Comparison of ENCODE assay signal across 8 cellular contexts in the genomic region with DNA sequence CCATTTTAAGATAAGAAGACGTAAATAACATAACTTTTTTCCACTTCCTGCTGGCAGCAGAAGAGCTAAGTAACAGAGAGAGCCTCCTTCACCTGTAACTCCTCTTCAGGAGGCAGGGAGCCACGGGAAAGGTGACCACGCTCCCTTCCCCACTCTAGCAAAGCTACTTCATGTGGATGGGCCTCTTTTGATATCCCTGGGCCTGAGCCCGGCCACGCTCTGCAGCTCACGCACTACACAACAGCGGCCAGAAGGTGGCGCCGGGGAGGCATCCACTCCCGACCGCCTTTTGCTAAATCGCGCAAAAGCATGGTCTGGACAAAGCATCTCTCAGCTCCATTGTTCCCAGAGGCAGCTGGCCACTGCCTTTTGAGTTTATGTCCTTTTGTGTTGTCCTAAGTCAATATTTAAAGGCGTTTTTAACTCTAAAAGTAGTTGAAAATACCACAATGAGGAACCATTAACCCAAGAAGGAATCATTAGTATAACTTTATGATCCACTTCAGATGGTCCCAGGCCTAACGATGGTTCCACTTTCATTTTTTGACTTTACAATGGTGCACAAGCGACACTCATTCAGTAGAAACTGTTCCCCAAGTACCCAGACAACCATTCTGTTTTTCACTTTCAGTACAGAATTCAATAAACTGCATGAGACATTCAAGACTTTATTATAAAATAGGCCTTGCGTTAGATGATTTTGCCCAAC. TPM values are rescaled to one million over a fixed set of nuclear protein-coding genes. Genes with fewer than 3 reads are reported as not detected.
DNase-seq lines count a peak whose midpoint lies in the region; ATAC-seq lines count a peak whose summit lies in the region.

No MANE protein-coding gene starts in this region.

- DNase-seq in CMK (ENCODE audit: low read depth) (peak; percentile 45), NCI-H526 (lab: John Stamatoyannopoulos, UW) (peak; percentile 48 to 93), dermis blood vessel endothelial cell (peak; percentile 87), lung microvascular endothelial cell (ENCODE audit: low read depth in 2 of 2) (peak; percentile 75 to 87)
- peak; percentile 66 to 69 for DNase-seq in activated CD4-positive, alpha-beta T cell treated with anti-CD3 and anti-CD28 coated beads, Interleukin-2, amount 50 U/mL, for 24 hours (ENCODE audit: low read depth in 1 of 2, low spot score in 1 of 2)
- DNase-seq in stimulated activated CD8-positive, alpha-beta memory T cell treated with anti-CD3 and anti-CD28 coated beads, Interleukin-12 subunit alpha, Interleukin-12 subunit beta, amount 100 ng/mL, for 4 hours (ENCODE audit: low read depth), result peak; percentile 60

- ATAC-seq in GM19455 (IDR thresholded peaks at IDR 0.05; ENCODE audit: unreplicated experiment), result peak; percentile 95
- ATAC-seq in HG03469 (IDR thresholded peaks at IDR 0.05; ENCODE audit: unreplicated experiment), result peak; percentile 89

RNA-seq across cellular contexts. Expression of gene CMBL, which starts 23.6 kb away (rescaled TPM):
- 3.6 and 6.3 TPM in 2 replicates for total RNA-seq in dermis blood vessel endothelial cell
- total RNA-seq in lung microvascular endothelial cell, result 2.4 and 3.5 TPM in 2 replicates

RNA-seq across cellular contexts. Expression of gene CCT5, which starts 34.0 kb away (rescaled TPM):
- total RNA-seq in dermis blood vessel endothelial cell (663 and 731 TPM in 2 replicates), lung microvascular endothelial cell (477 and 610 TPM in 2 replicates)

RNA-seq across cellular contexts. Expression of gene ATPSCKMT, which starts 34.4 kb away (rescaled TPM):
- total RNA-seq in dermis blood vessel endothelial cell (28.3 and 35.9 TPM in 2 replicates), lung microvascular endothelial cell (14.8 and 37.5 TPM in 2 replicates)

Comparison
In these comparisons a context has a peak if more than half of its experiments do, and no peak if none do; other contexts are left out.
1. Peak in every context shown above with its lines: DNase-seq and ATAC-seq.